ENCODE assay signal across 8 cellular contexts in the genomic region with DNA sequence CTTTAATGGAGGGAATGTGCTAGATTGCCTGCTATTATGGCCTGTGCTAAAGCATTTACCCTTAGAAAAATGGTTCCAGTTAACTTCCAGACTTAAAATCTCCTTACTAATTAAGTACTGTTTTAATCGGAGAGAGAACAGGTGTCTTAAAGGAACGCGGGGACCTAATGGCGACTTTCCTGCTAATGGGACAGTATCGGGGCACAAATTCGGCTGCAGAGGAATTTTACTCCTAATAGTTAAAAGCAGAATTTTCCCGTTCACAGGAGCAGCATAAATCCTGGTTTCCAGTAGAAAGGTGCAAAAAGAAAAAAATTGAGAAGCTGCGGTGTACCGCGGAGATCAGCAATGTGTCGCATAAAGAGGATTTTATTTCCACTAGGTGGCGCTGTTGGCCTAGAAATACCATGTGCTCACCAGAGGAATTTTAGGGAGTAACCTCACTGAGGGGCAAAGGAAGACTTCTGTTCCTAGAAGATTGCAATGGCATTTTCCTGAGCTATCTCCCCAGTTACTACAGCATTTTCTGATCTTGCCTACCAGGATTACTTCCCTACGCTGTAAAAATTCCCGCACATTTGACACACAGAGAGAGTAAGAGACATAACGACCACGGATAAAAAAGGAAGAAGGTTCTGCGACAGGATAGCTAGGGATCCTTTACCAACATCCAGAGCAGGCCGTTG. TPM values are rescaled to one million over a fixed set of nuclear protein-coding genes. Genes with fewer than 3 reads are reported as not detected.
A peak's percentile ranks its signal among the peaks of the same experiment; 100 is the strongest.
DNase-seq lines count a peak whose midpoint lies in the region; ATAC-seq, FAIRE-seq and TF ChIP-seq lines count a peak whose summit lies in the region.

No MANE protein-coding gene starts in this region.

- no peaks in the 10 kb centered on the region for H3K36me3 ChIP-seq in gastroesophageal sphincter
- H3K36me3 ChIP-seq in prostate gland = no peaks in the 10 kb centered on the region

- H3K9me3 ChIP-seq in gastroesophageal sphincter = peaks cover 0 to 28% (median 0%) of the 10 kb centered on the region in 3 donors
- H3K9me3 ChIP-seq in prostate gland = no peaks in the 10 kb centered on the region

- H3K27me3 ChIP-seq in gastroesophageal sphincter (peaks cover 67% of the 10 kb centered on the region), prostate gland (replicated peaks; ENCODE audit: insufficient read depth) (no peaks in the 10 kb centered on the region)

- TF ChIP-seq POLR2A in gastroesophageal sphincter (IDR thresholded peaks at IDR 0.05) = no peak
- TF ChIP-seq POLR2A in prostate gland (IDR thresholded peaks at IDR 0.05) = no peak

- ATAC-seq in gastroesophageal sphincter (no peak), GM21360 (IDR thresholded peaks at IDR 0.05; ENCODE audit: unreplicated experiment) (no peak), HG02798 (IDR thresholded peaks at IDR 0.05; ENCODE audit: poor library complexity, unreplicated experiment) (no peak)

- TF ChIP-seq CTCF in gastroesophageal sphincter (IDR thresholded peaks at IDR 0.05) (peak; percentile 37 to 66 (median 54)), prostate gland (IDR thresholded peaks at IDR 0.05) (peak; percentile 60 to 94 (median 66))

- H3K27ac ChIP-seq in gastroesophageal sphincter (no peak overlapping the region), prostate gland (no peak overlapping the region)

- no peak for TF ChIP-seq EP300 in gastroesophageal sphincter (IDR thresholded peaks at IDR 0.05)

- no peaks in the 10 kb centered on the region for H3K4me1 ChIP-seq in gastroesophageal sphincter
- H3K4me1 ChIP-seq in prostate gland (replicated peaks) = no peaks in the 10 kb centered on the region

- FAIRE-seq in HTR-8/SVneo (lab: Jason Lieb, UNC) = no peak

- peak; percentile 54 for DNase-seq in DMS114 treated with DMSO at 0.1 percent for 48 hours (lab: John Stamatoyannopoulos, UW; ENCODE audit: unreplicated experiment)
- DNase-seq in HTR-8/SVneo (ENCODE audit: insufficient read length, low spot score) = peak; percentile 53
- DNase-seq in RPMI7951 (ENCODE audit: low read depth) = peak; percentile 61
- peak; percentile 36 for DNase-seq in activated gamma-delta T cell treated with anti-CD3 and anti-CD28 coated beads, Interleukin-2, amount 50 U/mL, for 16 hours (ENCODE audit: low read depth)
- peak; percentile 44 for DNase-seq in prostate gland (ENCODE audit: low spot score)

- intact Hi-C loops in prostate gland (cut with DNase I) = loop anchor here (10.0 kb wide), 1 partner anchor 491 kb away; no protein-coding TSS in a partner anchor

- 28 to 31% methylated on average over 15 to 18 of the region's 18 CpGs for WGBS in gastroesophageal sphincter (ENCODE audit: low coverage in 1 of 2), 2 donors
- WGBS in prostate gland = 34% methylated on average over 18 of the region's 18 CpGs

- H3K4me3 ChIP-seq in gastroesophageal sphincter = no peak overlapping the region
- H3K4me3 ChIP-seq in prostate gland = no peak overlapping the region

RNA-seq across cellular contexts. Expression of a gene that starts 44.5 kb away (rescaled TPM):
- 0.59 and 0.96 TPM in 2 replicates for total RNA-seq in RPMI7951 (2014; rRNA removed; shearing (Covaris generic))
- total RNA-seq in gastroesophageal sphincter = 1 to 10 TPM in 1 of 4 donors, under 1 TPM in 3; 0.16 to 1.1 (median 0.44) TPM
- 10 to 100 TPM in 1 of 2 donors, under 1 TPM in 1; 0.50 to 33.9 TPM for total RNA-seq in prostate gland

RNA-seq across cellular contexts. Expression of a gene that starts 56.1 kb away (rescaled TPM):
- total RNA-seq in RPMI7951 (2014; rRNA removed; shearing (Covaris generic)) = 0.59 and 0.96 TPM in 2 replicates
- total RNA-seq in gastroesophageal sphincter = not detected
- not detected for total RNA-seq in prostate gland
